8 cellular contexts compared by ENCODE assay signal in the genomic region with DNA sequence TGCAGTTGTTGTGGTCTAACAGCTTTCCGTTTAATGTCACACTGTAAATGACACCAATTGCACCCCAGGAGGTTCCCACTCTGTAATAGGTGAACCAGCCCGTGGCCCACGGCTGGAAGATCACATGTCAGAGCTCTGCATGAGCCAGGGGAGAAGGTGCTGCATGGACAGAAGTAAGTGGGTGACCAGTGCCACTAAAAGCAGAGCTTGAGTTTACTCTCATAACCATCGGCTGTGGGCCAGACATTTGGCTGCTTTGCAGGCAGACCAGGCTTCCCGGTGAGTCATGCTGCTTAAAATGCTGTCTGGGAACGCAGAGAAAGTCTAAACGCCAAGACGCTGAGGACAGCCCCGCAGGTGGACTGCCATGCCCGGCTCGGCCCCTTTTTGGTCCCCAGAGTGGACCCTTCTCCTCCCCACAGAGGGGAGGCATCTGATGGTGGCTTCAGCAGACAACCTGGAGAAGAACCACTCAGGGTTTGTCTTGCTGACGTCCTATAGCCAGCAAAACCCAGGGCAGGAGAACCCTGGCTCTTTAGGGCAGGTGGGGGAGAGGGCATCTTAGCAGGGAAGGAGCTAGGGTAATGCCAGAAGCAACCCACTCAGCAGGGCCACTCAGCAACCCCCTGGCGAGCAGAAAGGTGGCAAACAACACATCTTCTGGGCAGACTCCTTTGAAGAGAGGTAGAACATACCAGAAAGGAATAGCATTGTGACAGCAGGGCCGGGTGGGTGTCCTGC. TPM values are rescaled to one million over a fixed set of nuclear protein-coding genes. Genes with fewer than 3 reads are reported as not detected.
DNase-seq lines count a peak whose midpoint lies in the region; ATAC-seq, FAIRE-seq and TF ChIP-seq lines count a peak whose summit lies in the region.

No MANE protein-coding gene starts in this region.

- no peak overlapping the region for H2AFZ ChIP-seq in keratinocyte (ENCODE audit: control insufficient read depth, low read length)

- no peak; the same call in 1 of the 2 replicates for TF ChIP-seq RAD21 in Ishikawa (IDR thresholded peaks at IDR 0.05; ENCODE audit: low read depth)

- no peak overlapping the region for H3K4me3 ChIP-seq in keratinocyte (ENCODE audit: control insufficient read depth in 2 of 3, extremely low read depth in 1 of 3, insufficient read depth in 2 of 3, low read depth in 1 of 3, low read length in 3 of 3)

- no peaks in the 10 kb centered on the region for H3K9me3 ChIP-seq in keratinocyte (ENCODE audit: control insufficient read depth, low read depth, low read length)

- no peaks in the 10 kb centered on the region for H3K9me1 ChIP-seq in keratinocyte (ENCODE audit: control insufficient read depth, extremely low read depth, insufficient read depth, low read length)

- peak overlapping the region; percentile 61 for H3K27ac ChIP-seq in caudate nucleus (ENCODE audit: low read depth, low read length)
- H3K27ac ChIP-seq in keratinocyte (ENCODE audit: control insufficient read depth, insufficient read depth, low read length) = no peak overlapping the region

- peak; percentile 74 for FAIRE-seq in keratinocyte (lab: Jason Lieb, UNC)

- peaks cover 20 to 25% of the 10 kb centered on the region in 2 experiments for H3K36me3 ChIP-seq in keratinocyte (ENCODE audit: control insufficient read depth in 2 of 2, extremely low read depth in 1 of 2, insufficient read depth in 2 of 2, low read length in 2 of 2)

- dilution Hi-C loops in keratinocyte (cut with MboI; ENCODE audit: extremely low pct_ligation_motif_present, low sequenced_read_pairs) = no loop called here

- no peak for TF ChIP-seq CTCF in keratinocyte (optimal IDR thresholded peaks at IDR 0.05 in 1 of 3, IDR thresholded peaks at IDR 0.05 in 1 of 3, conservative IDR thresholded peaks at IDR 0.05 in 1 of 3; ENCODE audit: extremely low read depth in 1 of 3, insufficient read depth in 2 of 3, low read length in 3 of 3)

- no peak overlapping the region for H3K9ac ChIP-seq in keratinocyte (ENCODE audit: control insufficient read depth, extremely low read depth, insufficient read depth, low read length)

- peaks cover 13% of the 10 kb centered on the region for H3K4me1 ChIP-seq in keratinocyte (ENCODE audit: control insufficient read depth, extremely low read depth, insufficient read depth, low read length)

- no peak overlapping the region for H3K4me2 ChIP-seq in keratinocyte (ENCODE audit: control insufficient read depth, extremely low read depth, insufficient read depth, low read depth, low read length)

- H3K27me3 ChIP-seq in keratinocyte (ENCODE audit: control insufficient read depth, extremely low read depth, insufficient read depth, low read length) = no peaks in the 10 kb centered on the region

- ATAC-seq in GM18873 (IDR thresholded peaks at IDR 0.05; ENCODE audit: low FRiP score, unreplicated experiment) = no peak

- peaks cover 28% of the 10 kb centered on the region for H3K79me2 ChIP-seq in keratinocyte (ENCODE audit: control insufficient read depth, insufficient read depth, low read length)

- DNase-seq in caudate nucleus (lab: John Stamatoyannopoulos, UW) (peak in 15 of 61 donors; percentile 13 to 70 (median 30)), keratinocyte (ENCODE audit: low read depth, low spot score) (no peak), superior temporal gyrus (ENCODE audit: extremely low spot score) (peak; percentile 75), NCI-H748 (lab: John Stamatoyannopoulos, UW; ENCODE audit: unreplicated experiment) (no peak), NCI-H187 treated with DMSO at 0.1 percent for 48 hours (lab: John Stamatoyannopoulos, UW) (no peak)
- no peak for DNase-seq in stimulated activated CD4-positive, alpha-beta T cell treated with anti-CD3 and anti-CD28 coated beads, Interleukin-1b, Interleukin-23, amount 100 ng/mL, for 48 hours

- TF ChIP-seq EP300 in Ishikawa (IDR thresholded peaks at IDR 0.05; ENCODE audit: borderline replicate concordance) = peak; percentile 33; the same call in 1 of the 2 replicates

- H4K20me1 ChIP-seq in keratinocyte (ENCODE audit: control insufficient read depth, extremely low read depth, insufficient read depth, low read length) = no peaks in the 10 kb centered on the region

TF ChIP-seq in Ishikawa, 13 proteins besides CTCF, POLR2A, EP300 and RAD21:
- no peak for TF ChIP-seq NFIC (IDR thresholded peaks at IDR 0.05)
- no peak for TF ChIP-seq TAF1 (IDR thresholded peaks at IDR 0.05; ENCODE audit: low read depth)
- TF ChIP-seq TEAD4 (IDR thresholded peaks at IDR 0.05) = peak; percentile 38; the same call in 1 of the 2 replicates
- TF ChIP-seq, protein P1, sequence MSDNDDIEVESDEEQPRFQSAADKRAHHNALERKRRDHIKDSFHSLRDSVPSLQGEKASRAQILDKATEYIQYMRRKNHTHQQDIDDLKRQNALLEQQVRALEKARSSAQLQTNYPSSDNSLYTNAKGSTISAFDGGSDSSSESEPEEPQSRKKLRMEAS (IDR thresholded peaks at IDR 0.05) = 0 out of 2 replicates have a peak, but pooled peaks have one; percentile 28

RNA-seq across cellular contexts. Expression of gene KIAA2013, which starts 7.3 kb away (rescaled TPM):
- 26.7 to 51.9 TPM (median 31.1 TPM) in 3 replicates for polyA plus RNA-seq in keratinocyte
- 6.4 TPM for polyA plus RNA-seq in keratinocyte (2011; ENCODE audit: low read depth)
- 22.1 and 39.3 TPM in 2 replicates for polyA plus RNA-seq in keratinocyte (2011; cell fraction: cytosol; rRNA removed)
- polyA plus RNA-seq in keratinocyte (2011; cell fraction: nucleus; rRNA removed) = 44.4 and 60.1 TPM in 2 replicates
- polyA plus RNA-seq in keratinocyte (2012; ENCODE audit: low replicate concordance) = 24.0 and 28.6 TPM in 2 replicates
- 28.2 to 45.5 TPM (median 41.5 TPM) in 3 replicates for polyA minus RNA-seq in keratinocyte
- polyA minus RNA-seq in keratinocyte (2011; cell fraction: cytosol; rRNA and poly(A)+ RNA removed) = 71.7 TPM
- 37.6 and 46.2 TPM in 2 replicates for polyA minus RNA-seq in keratinocyte (2011; cell fraction: nucleus; rRNA and poly(A)+ RNA removed)

RNA-seq across cellular contexts. Expression of gene PLOD1, which starts 15.6 kb away (rescaled TPM):
- 63.6 to 91.9 TPM (median 88.4 TPM) in 3 replicates for polyA plus RNA-seq in keratinocyte
- polyA plus RNA-seq in keratinocyte (2011; ENCODE audit: low read depth) = 10.6 TPM
- polyA plus RNA-seq in keratinocyte (2011; cell fraction: cytosol; rRNA removed) = 32.3 and 52.5 TPM in 2 replicates
- polyA plus RNA-seq in keratinocyte (2011; cell fraction: nucleus; rRNA removed) = 112 and 138 TPM in 2 replicates
- 17.2 and 88.4 TPM in 2 replicates for polyA plus RNA-seq in keratinocyte (2012; ENCODE audit: low replicate concordance)
- polyA minus RNA-seq in keratinocyte = 77.4 to 137 TPM (median 96.6 TPM) in 3 replicates
- polyA minus RNA-seq in keratinocyte (2011; cell fraction: cytosol; rRNA and poly(A)+ RNA removed) = 110 TPM
- 192 and 207 TPM in 2 replicates for polyA minus RNA-seq in keratinocyte (2011; cell fraction: nucleus; rRNA and poly(A)+ RNA removed)
